19 cellular contexts compared by ENCODE assay signal in the genomic region with DNA sequence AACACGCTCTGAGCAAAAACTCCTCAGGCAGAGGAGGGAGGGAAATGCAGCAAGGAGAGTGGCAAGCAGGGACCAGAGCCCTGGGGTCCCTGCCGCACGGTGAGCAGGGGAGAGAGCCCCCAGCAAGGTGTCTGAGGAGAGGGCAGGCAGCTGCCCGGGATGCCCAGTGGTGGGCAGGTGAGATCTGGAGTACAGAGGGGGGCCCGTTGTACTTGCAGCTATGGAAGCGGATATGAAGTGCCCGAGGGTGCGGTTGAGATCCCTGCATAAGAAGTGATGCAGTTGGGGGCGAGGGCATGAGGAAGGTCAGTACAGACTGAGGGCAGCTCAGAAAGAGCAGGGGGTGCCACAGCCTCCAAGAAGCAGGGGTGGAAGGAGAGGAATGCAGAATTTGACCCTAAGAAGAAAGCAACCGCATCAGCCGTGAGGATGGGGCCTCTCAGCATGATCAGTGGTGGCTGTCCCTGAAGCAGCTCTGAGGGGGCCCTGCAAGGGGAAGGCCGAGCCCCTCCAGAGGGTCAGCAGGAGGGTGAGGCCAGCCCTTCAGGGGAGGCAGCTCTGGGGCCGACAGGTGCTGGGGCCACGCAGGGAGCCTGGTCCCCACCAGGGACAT. TPM values are rescaled to one million over a fixed set of nuclear protein-coding genes. Genes with fewer than 3 reads are reported as not detected.
DNase-seq lines count a peak whose midpoint lies in the region; ATAC-seq and TF ChIP-seq lines count a peak whose summit lies in the region.
"Had no signal": no experiment of that assay in that cellular context is flagged by ENCODE, and none has a peak within 500 bp of the region (broad histone marks: within the 10 kb centered on the region; RNA-seq: fewer than 3 reads in every experiment).

No MANE protein-coding gene starts in this region.

- no peak overlapping the region for H3K4me3 Mint-ChIP-seq in activated CD4-positive, alpha-beta memory T cell treated with anti-CD3 and anti-CD28 coated beads, Interleukin-2, amount 10 ng/mL, durations not matched to agents 7 days and 5 days
- H3K4me3 Mint-ChIP-seq in activated CD4-positive, alpha-beta memory T cell treated with anti-CD3 and anti-CD28 coated beads for 36 hours: no peak overlapping the region
- no peak overlapping the region for H3K4me3 Mint-ChIP-seq in endodermal cell
- no peak overlapping the region for H3K4me3 Mint-ChIP-seq in stimulated activated effector memory CD8-positive, alpha-beta T cell treated with anti-CD3 and anti-CD28 coated beads, Interleukin-12 subunit alpha, Interleukin-12 subunit beta, amount 100 ng/mL, for 72 hours
- H3K4me3 Mint-ChIP-seq: CD4-positive, CD25-positive, alpha-beta regulatory T cell; HFFc6 had no signal

- H3K9me3 Mint-ChIP-seq in activated CD4-positive, alpha-beta memory T cell treated with anti-CD3 and anti-CD28 coated beads, Interleukin-2, amount 10 ng/mL, durations not matched to agents 7 days and 5 days: no peaks in the 10 kb centered on the region
- no peaks in the 10 kb centered on the region for H3K9me3 Mint-ChIP-seq in activated CD4-positive, alpha-beta memory T cell treated with anti-CD3 and anti-CD28 coated beads for 36 hours
- no peaks in the 10 kb centered on the region for H3K9me3 Mint-ChIP-seq in endodermal cell
- H3K9me3 Mint-ChIP-seq in stimulated activated effector memory CD8-positive, alpha-beta T cell treated with anti-CD3 and anti-CD28 coated beads, Interleukin-12 subunit alpha, Interleukin-12 subunit beta, amount 100 ng/mL, for 72 hours: no peaks in the 10 kb centered on the region
- H3K9me3 Mint-ChIP-seq: CD4-positive, CD25-positive, alpha-beta regulatory T cell; HFFc6 had no signal

- H3K27ac ChIP-seq in endodermal cell (ENCODE audit: low read depth, low read length): no peak overlapping the region

- DNase-seq in activated CD4-positive, alpha-beta memory T cell treated with anti-CD3 and anti-CD28 coated beads, Interleukin-2, amount 10 ng/mL, durations not matched to agents 7 days and 5 days: peak; percentile 13
- DNase-seq in activated CD4-positive, alpha-beta memory T cell treated with anti-CD3 and anti-CD28 coated beads for 36 hours: no peak
- DNase-seq in H7 (peak; percentile 56), endodermal cell (peak; percentile 28), hepatic stellate cell (ENCODE audit: low spot score) (no peak)
- DNase-seq in stimulated activated effector memory CD8-positive, alpha-beta T cell treated with anti-CD3 and anti-CD28 coated beads, Interleukin-12 subunit alpha, Interleukin-12 subunit beta, amount 100 ng/mL, for 72 hours (ENCODE audit: low spot score in 2 of 2): no peak
- no peak for DNase-seq in stimulated activated CD4-positive, alpha-beta T cell treated with anti-CD3 and anti-CD28 coated beads, Interleukin-4, amount 100 ng/mL, for 24 hours
- DNase-seq: BE2C; Caco-2; CD4-positive, CD25-positive, alpha-beta regulatory T cell; HFFc6; KG1; NCI-H1105 treated with DMSO at 0.1 percent for 48 hours; NCI-H187; NCI-H2107; NCI-H510A treated with DMSO at 0.1 percent for 48 hours; NCI-H774; SHP77 had no signal

- no peak overlapping the region for H3K9ac ChIP-seq in endodermal cell (ENCODE audit: extremely low read depth, low read length, poor library complexity, severe bottlenecking)

- no peak overlapping the region for H3K27ac Mint-ChIP-seq in activated CD4-positive, alpha-beta memory T cell treated with anti-CD3 and anti-CD28 coated beads, Interleukin-2, amount 10 ng/mL, durations not matched to agents 7 days and 5 days
- H3K27ac Mint-ChIP-seq in activated CD4-positive, alpha-beta memory T cell treated with anti-CD3 and anti-CD28 coated beads for 36 hours: no peak overlapping the region
- H3K27ac Mint-ChIP-seq in endodermal cell: no peak overlapping the region
- H3K27ac Mint-ChIP-seq in stimulated activated effector memory CD8-positive, alpha-beta T cell treated with anti-CD3 and anti-CD28 coated beads, Interleukin-12 subunit alpha, Interleukin-12 subunit beta, amount 100 ng/mL, for 72 hours: peak overlapping the region; percentile 67
- H3K27ac Mint-ChIP-seq: HFFc6 had no signal

- TF ChIP-seq CTCF in endodermal cell (conservative IDR thresholded peaks at IDR 0.05): no peak

- CTCF ChIA-PET in activated CD4-positive, alpha-beta memory T cell treated with anti-CD3 and anti-CD28 coated beads, Interleukin-2, amount 10 ng/mL, durations not matched to agents 7 days and 5 days (lab: Charles Lee): no interaction called here
- CTCF ChIA-PET in activated CD4-positive, alpha-beta memory T cell treated with anti-CD3 and anti-CD28 coated beads for 36 hours (lab: Charles Lee): no interaction called here

- H3K4me1 Mint-ChIP-seq in activated CD4-positive, alpha-beta memory T cell treated with anti-CD3 and anti-CD28 coated beads, Interleukin-2, amount 10 ng/mL, durations not matched to agents 7 days and 5 days: no peaks in the 10 kb centered on the region
- no peaks in the 10 kb centered on the region for H3K4me1 Mint-ChIP-seq in activated CD4-positive, alpha-beta memory T cell treated with anti-CD3 and anti-CD28 coated beads for 36 hours (ENCODE audit: low read depth)
- H3K4me1 Mint-ChIP-seq in endodermal cell: no peaks in the 10 kb centered on the region
- no peaks in the 10 kb centered on the region for H3K4me1 Mint-ChIP-seq in stimulated activated effector memory CD8-positive, alpha-beta T cell treated with anti-CD3 and anti-CD28 coated beads, Interleukin-12 subunit alpha, Interleukin-12 subunit beta, amount 100 ng/mL, for 72 hours

- no peak overlapping the region for H3K4me3 ChIP-seq in H7 (ENCODE audit: insufficient read depth, low read depth, low read length)
- H3K4me3 ChIP-seq in endodermal cell (ENCODE audit: low read length): no peak overlapping the region

- H3K36me3 Mint-ChIP-seq in activated CD4-positive, alpha-beta memory T cell treated with anti-CD3 and anti-CD28 coated beads, Interleukin-2, amount 10 ng/mL, durations not matched to agents 7 days and 5 days (ENCODE audit: low read depth): no peaks in the 10 kb centered on the region
- H3K36me3 Mint-ChIP-seq in activated CD4-positive, alpha-beta memory T cell treated with anti-CD3 and anti-CD28 coated beads for 36 hours: peaks cover 2% of the 10 kb centered on the region
- no peaks in the 10 kb centered on the region for H3K36me3 Mint-ChIP-seq in endodermal cell (ENCODE audit: low read depth)
- peaks cover 17% of the 10 kb centered on the region for H3K36me3 Mint-ChIP-seq in stimulated activated effector memory CD8-positive, alpha-beta T cell treated with anti-CD3 and anti-CD28 coated beads, Interleukin-12 subunit alpha, Interleukin-12 subunit beta, amount 100 ng/mL, for 72 hours

- 87 to 89% methylated on average over 9 to 14 of the region's 14 CpGs for WGBS in endodermal cell (ENCODE audit: insufficient coverage in 1 of 2, insufficient read length in 1 of 2), 2 experiments

- H3K9me3 ChIP-seq in endodermal cell (ENCODE audit: control insufficient read depth, low read length): no peaks in the 10 kb centered on the region
- H3K9me3 ChIP-seq: BE2C, Caco-2 had no signal

- no peaks in the 10 kb centered on the region for H3K27me3 ChIP-seq in H7 (ENCODE audit: control insufficient read depth, insufficient read depth, low read length)
- H3K27me3 ChIP-seq in endodermal cell (ENCODE audit: control insufficient read depth, insufficient read depth, low read length, poor library complexity, severe bottlenecking): no peaks in the 10 kb centered on the region
- H3K27me3 ChIP-seq: BE2C had no signal

- intact Hi-C loops in activated CD4-positive, alpha-beta memory T cell treated with anti-CD3 and anti-CD28 coated beads for 36 hours (cut with micrococcal nuclease): loop anchor here (10.0 kb wide), 1 partner anchor 202 kb away; no protein-coding TSS in a partner anchor

- POLR2A ChIA-PET in activated CD4-positive, alpha-beta memory T cell treated with anti-CD3 and anti-CD28 coated beads, Interleukin-2, amount 10 ng/mL, durations not matched to agents 7 days and 5 days (lab: Charles Lee): no interaction called here
- POLR2A ChIA-PET in activated CD4-positive, alpha-beta memory T cell treated with anti-CD3 and anti-CD28 coated beads for 36 hours (lab: Charles Lee): no interaction called here

- H3K4me1 ChIP-seq in endodermal cell (ENCODE audit: control insufficient read depth, insufficient read depth, low read length): no peaks in the 10 kb centered on the region
- H3K4me1 ChIP-seq: BE2C, Caco-2 had no signal

- ATAC-seq in stimulated activated effector memory CD8-positive, alpha-beta T cell treated with anti-CD3 and anti-CD28 coated beads, Interleukin-12 subunit alpha, Interleukin-12 subunit beta, amount 100 ng/mL, for 72 hours: no peak
- no peak for ATAC-seq in GM21717 (IDR thresholded peaks at IDR 0.05; ENCODE audit: unreplicated experiment)

- H3K27me3 Mint-ChIP-seq in activated CD4-positive, alpha-beta memory T cell treated with anti-CD3 and anti-CD28 coated beads, Interleukin-2, amount 10 ng/mL, durations not matched to agents 7 days and 5 days: no peaks in the 10 kb centered on the region
- H3K27me3 Mint-ChIP-seq in activated CD4-positive, alpha-beta memory T cell treated with anti-CD3 and anti-CD28 coated beads for 36 hours: no peaks in the 10 kb centered on the region
- peaks cover 4% of the 10 kb centered on the region for H3K27me3 Mint-ChIP-seq in endodermal cell (ENCODE audit: insufficient read depth)
- H3K27me3 Mint-ChIP-seq: CD4-positive, CD25-positive, alpha-beta regulatory T cell had no signal

- no peaks in the 10 kb centered on the region for H3K36me3 ChIP-seq in H7 (replicated peaks; ENCODE audit: control insufficient read depth, insufficient read depth, low read length)
- H3K36me3 ChIP-seq in endodermal cell (ENCODE audit: control insufficient read depth, insufficient read depth, low read length): no peaks in the 10 kb centered on the region
- H3K36me3 ChIP-seq: BE2C had no signal

RNA-seq across cellular contexts. Expression of a gene that starts 29.4 kb away (rescaled TPM):
- total RNA-seq in activated CD4-positive, alpha-beta memory T cell treated with anti-CD3 and anti-CD28 coated beads, Interleukin-2, amount 10 ng/mL, durations not matched to agents 7 days and 5 days: 10 to 100 TPM; 41.5 to 45.4 TPM
- 10 to 100 TPM; 43.9 to 46.0 TPM for total RNA-seq in activated CD4-positive, alpha-beta memory T cell treated with anti-CD3 and anti-CD28 coated beads for 36 hours
- total RNA-seq in H7 (2014; rRNA removed; shearing (Covaris generic)): 30.3 and 32.4 TPM in 2 replicates
- 10 to 100 TPM; 33.2 to 42.5 TPM for total RNA-seq in endodermal cell
- polyA plus RNA-seq in endodermal cell (2013, experiment 1 of 2): 37.9 TPM
- polyA plus RNA-seq in endodermal cell (2013, experiment 2 of 2): 36.3 TPM

Comparison
In these comparisons a context has a peak if more than half of its experiments do, and no peak if none do; other contexts are left out.
1. DNase-seq: peak in activated CD4-positive, alpha-beta memory T cell treated with anti-CD3 and anti-CD28 coated beads, Interleukin-2, amount 10 ng/mL, durations not matched to agents 7 days and 5 days (single experiment), H7 (single experiment) and endodermal cell (single experiment); none in activated CD4-positive, alpha-beta memory T cell treated with anti-CD3 and anti-CD28 coated beads for 36 hours (single experiment), stimulated activated effector memory CD8-positive, alpha-beta T cell treated with anti-CD3 and anti-CD28 coated beads, Interleukin-12 subunit alpha, Interleukin-12 subunit beta, amount 100 ng/mL, for 72 hours (0 of 2), stimulated activated CD4-positive, alpha-beta T cell treated with anti-CD3 and anti-CD28 coated beads, Interleukin-4, amount 100 ng/mL, for 24 hours (single experiment) and hepatic stellate cell (single experiment).